8 cellular contexts compared by ENCODE assay signal in the genomic region with DNA sequence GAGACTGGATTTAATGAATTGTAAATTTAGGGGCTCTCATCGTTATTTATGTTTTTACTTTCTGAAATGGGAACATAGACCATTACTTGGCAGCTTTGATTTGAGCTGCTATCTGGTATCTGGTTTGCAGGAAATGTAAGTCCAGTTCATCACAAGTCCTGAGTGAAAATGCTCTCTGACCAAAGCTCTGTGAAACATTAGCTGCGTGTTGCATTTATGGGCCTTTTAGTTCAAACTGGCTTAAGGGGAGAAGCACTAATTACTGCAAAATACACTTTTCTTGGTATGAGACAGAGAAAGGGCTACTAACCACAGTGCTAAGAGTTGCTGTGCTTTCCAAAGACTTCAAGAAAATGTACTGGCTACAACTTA. TPM values are rescaled to one million over a fixed set of nuclear protein-coding genes. Genes with fewer than 3 reads are reported as not detected.
A peak's percentile ranks its signal among the peaks of the same experiment; 100 is the strongest.
DNase-seq lines count a peak whose midpoint lies in the region; ATAC-seq, FAIRE-seq and TF ChIP-seq lines count a peak whose summit lies in the region.

No MANE protein-coding gene starts in this region.

- H3K4me3 Mint-ChIP-seq in CD4-positive, alpha-beta T cell: peak overlapping the region; percentile 42
- peak overlapping the region; percentile 87 for H3K4me3 Mint-ChIP-seq in T-helper 17 cell

- no peak overlapping the region for H3K27ac ChIP-seq in CD4-positive, alpha-beta T cell (ENCODE audit: low read depth, low read length)
- H3K27ac ChIP-seq in left ventricle myocardium inferior (replicated peaks): peak overlapping the region; percentile 73
- H3K27ac ChIP-seq in pancreas: no peak overlapping the region

- TF ChIP-seq CTCF in CD4-positive, alpha-beta T cell (IDR thresholded peaks at IDR 0.05): no peak
- TF ChIP-seq CTCF in left ventricle myocardium inferior (IDR thresholded peaks at IDR 0.05; ENCODE audit: borderline replicate concordance) (no peak), pancreas (IDR thresholded peaks at IDR 0.05) (no peak)

- ATAC-seq in CD4-positive, alpha-beta T cell (ENCODE audit: poor library complexity): no peak
- no peak for ATAC-seq in T-helper 17 cell
- ATAC-seq in pancreas: peak; percentile 6 to 39 (median 37)

- POLR2A ChIA-PET in CD4-positive, alpha-beta T cell (lab: Charles Lee): no interaction called here
- POLR2A ChIA-PET in HEK293T (lab: Yijun Ruan, JAX): interaction anchor here (0.8 to 1.4 kb wide), 2 partner anchors 9 to 184 kb away, joined by 3 to 4 read pairs; no protein-coding TSS in a partner anchor

- no peaks in the 10 kb centered on the region for H3K9me3 ChIP-seq in CD4-positive, alpha-beta T cell (ENCODE audit: control insufficient read depth, low read length)
- H3K9me3 ChIP-seq in T-helper 17 cell (ENCODE audit: control insufficient read depth, low read length, poor library complexity, severe bottlenecking) (no peaks in the 10 kb centered on the region), left ventricle myocardium inferior (replicated peaks) (no peaks in the 10 kb centered on the region), pancreas (no peaks in the 10 kb centered on the region)

- H3K4me1 Mint-ChIP-seq in CD4-positive, alpha-beta T cell (ENCODE audit: low read depth): peaks cover 18% of the 10 kb centered on the region
- peaks cover 39% of the 10 kb centered on the region for H3K4me1 Mint-ChIP-seq in T-helper 17 cell

- no peak for FAIRE-seq in pancreas (lab: Jason Lieb, UNC)

- no peak for DNase-seq in CD4-positive, alpha-beta T cell
- no peak for DNase-seq in T-helper 17 cell
- DNase-seq in left ventricle myocardium inferior: no peak
- no peak for DNase-seq in pancreas
- no peak for DNase-seq in central memory CD4-positive, alpha-beta T cell
- DNase-seq in NCI-H2081 (lab: John Stamatoyannopoulos, UW): no peak
- no peak for DNase-seq in effector CD4-positive, alpha-beta T cell
- no peak for DNase-seq in HEK293T (ENCODE audit: extremely low spot score)

- 0 to 1% methylated on average over 2 of the region's 2 CpGs for WGBS in pancreas, 2 donors

- H3K36me3 ChIP-seq in left ventricle myocardium inferior (no peaks in the 10 kb centered on the region), pancreas (no peaks in the 10 kb centered on the region)

- no peaks in the 10 kb centered on the region for H3K27me3 ChIP-seq in CD4-positive, alpha-beta T cell (ENCODE audit: control insufficient read depth, insufficient read depth, low read length)
- no peaks in the 10 kb centered on the region for H3K27me3 ChIP-seq in left ventricle myocardium inferior (ENCODE audit: low read depth)
- H3K27me3 ChIP-seq in pancreas: no peaks in the 10 kb centered on the region

- H3K27me3 Mint-ChIP-seq in CD4-positive, alpha-beta T cell: no peaks in the 10 kb centered on the region
- peaks cover 5% of the 10 kb centered on the region for H3K27me3 Mint-ChIP-seq in T-helper 17 cell

- CTCF ChIA-PET in CD4-positive, alpha-beta T cell (lab: Charles Lee): interaction anchor here (0.7 to 1.1 kb wide), 2 partner anchors 13 to 273 kb away, joined by 3 to 5 read pairs; no protein-coding TSS in a partner anchor
- CTCF ChIA-PET in HEK293T (lab: Yijun Ruan, JAX): interaction anchor here (0.6 to 1.4 kb wide), 5 partner anchors 9 to 551 kb away, joined by 3 to 9 read pairs (median 4); no protein-coding TSS in a partner anchor

- intact Hi-C loops in CD4-positive, alpha-beta T cell (cut with DNase I, micrococcal nuclease): no loop called here
- intact Hi-C loops in left ventricle myocardium inferior (cut with micrococcal nuclease) (no loop called here), pancreas (cut with DNase I) (no loop called here)

- H3K4me1 ChIP-seq in left ventricle myocardium inferior (peaks cover 40% of the 10 kb centered on the region), pancreas (no peaks in the 10 kb centered on the region)

- no peaks in the 10 kb centered on the region for H3K9me3 Mint-ChIP-seq in CD4-positive, alpha-beta T cell

- H3K27ac Mint-ChIP-seq in CD4-positive, alpha-beta T cell: no peak overlapping the region
- H3K27ac Mint-ChIP-seq in T-helper 17 cell: peak overlapping the region; percentile 85

- H3K4me3 ChIP-seq in left ventricle myocardium inferior (peak overlapping the region; percentile 71), pancreas (peak overlapping the region; percentile 15 to 46 (median 34))

- H3K36me3 Mint-ChIP-seq in CD4-positive, alpha-beta T cell (ENCODE audit: low read depth): no peaks in the 10 kb centered on the region
- H3K36me3 Mint-ChIP-seq in T-helper 17 cell (ENCODE audit: low read depth): peaks cover 9% of the 10 kb centered on the region

TF ChIP-seq in HEK293T, 16 proteins besides CTCF, POLR2A, EP300 and RAD21:
- TF ChIP-seq SP1 (IDR thresholded peaks at IDR 0.05) (no peak), CTBP1 (IDR thresholded peaks at IDR 0.05; ENCODE audit: borderline replicate concordance) (no peak), HDGF (IDR thresholded peaks at IDR 0.05; ENCODE audit: borderline replicate concordance) (no peak), FOXM1 (IDR thresholded peaks at IDR 0.05; ENCODE audit: borderline replicate concordance) (no peak), TARDBP (IDR thresholded peaks at IDR 0.05) (no peak), ARNT (IDR thresholded peaks at IDR 0.05) (no peak), ZNF384 (IDR thresholded peaks at IDR 0.05) (no peak), SUZ12 (IDR thresholded peaks at IDR 0.05) (no peak), FOXK2 (IDR thresholded peaks at IDR 0.05) (no peak), L3MBTL2 (conservative IDR thresholded peaks at IDR 0.05) (no peak), NFRKB (IDR thresholded peaks at IDR 0.05) (no peak), ELF4 (IDR thresholded peaks at IDR 0.05) (no peak), BHLHE40 (IDR thresholded peaks at IDR 0.05; ENCODE audit: borderline replicate concordance) (no peak), FOXA1 (IDR thresholded peaks at IDR 0.05) (no peak), LEF1 (IDR thresholded peaks at IDR 0.05; ENCODE audit: borderline replicate concordance) (no peak)
- TF ChIP-seq, protein P1, sequence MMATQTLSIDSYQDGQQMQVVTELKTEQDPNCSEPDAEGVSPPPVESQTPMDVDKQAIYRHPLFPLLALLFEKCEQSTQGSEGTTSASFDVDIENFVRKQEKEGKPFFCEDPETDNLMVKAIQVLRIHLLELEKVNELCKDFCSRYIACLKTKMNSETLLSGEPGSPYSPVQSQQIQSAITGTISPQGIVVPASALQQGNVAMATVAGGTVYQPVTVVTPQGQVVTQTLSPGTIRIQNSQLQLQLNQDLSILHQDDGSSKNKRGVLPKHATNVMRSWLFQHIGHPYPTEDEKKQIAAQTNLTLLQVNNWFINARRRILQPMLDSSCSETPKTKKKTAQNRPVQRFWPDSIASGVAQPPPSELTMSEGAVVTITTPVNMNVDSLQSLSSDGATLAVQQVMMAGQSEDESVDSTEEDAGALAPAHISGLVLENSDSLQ (IDR thresholded peaks at IDR 0.05): no peak

RNA-seq across cellular contexts. Expression of a gene that starts 0.5 kb away (rescaled TPM):
- total RNA-seq in CD4-positive, alpha-beta T cell: not detected
- 1 to 10 TPM in 1 of 2 donors, under 1 TPM in 1; 0.60 to 1.6 TPM for total RNA-seq in T-helper 17 cell
- total RNA-seq in left ventricle myocardium inferior: 9.6 TPM
- total RNA-seq in pancreas: 1 to 10 TPM; 1.9 to 7.7 (median 3.5) TPM
- 1 to 10 TPM; 4.1 to 6.2 TPM for polyA plus RNA-seq in pancreas

RNA-seq across cellular contexts. Expression of a gene that starts 42.3 kb away (rescaled TPM):
- total RNA-seq in CD4-positive, alpha-beta T cell: not detected
- not detected for total RNA-seq in T-helper 17 cell
- total RNA-seq in left ventricle myocardium inferior: 2.4 TPM
- 1 to 10 TPM in 1 of 6 donors, under 1 TPM in 5; 0.03 to 1.1 (median 0.35) TPM for total RNA-seq in pancreas
- polyA plus RNA-seq in pancreas: under 1 TPM; 0.30 to 0.54 TPM

Comparison
In these comparisons a context has a peak if more than half of its experiments do, and no peak if none do; other contexts are left out.
1. ATAC-seq: peak in pancreas (4 of 4); none in CD4-positive, alpha-beta T cell (single experiment) and T-helper 17 cell (single experiment).